In the genomic region with DNA sequence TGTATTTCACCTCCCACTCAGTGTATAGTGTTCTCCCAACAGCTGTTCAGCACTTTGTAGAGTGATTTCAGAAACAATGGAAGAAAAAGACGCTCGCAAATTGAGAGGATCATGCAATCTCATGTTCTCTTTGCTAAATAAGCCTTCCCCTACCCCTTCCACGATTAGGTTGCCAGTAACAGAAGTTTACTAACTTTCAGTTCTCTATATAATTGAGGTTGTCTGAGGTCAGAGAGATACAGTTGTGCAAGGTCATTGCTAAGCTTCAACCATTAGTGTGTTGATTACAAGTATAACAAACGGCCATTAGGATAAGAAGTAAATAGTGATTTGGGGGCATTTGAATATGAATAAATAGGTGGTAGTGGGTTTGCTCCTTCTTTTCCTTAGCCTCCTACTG, we compare ENCODE assay signal across 24 cellular contexts.
A peak's percentile ranks its signal among the peaks of the same experiment; 100 is the strongest.
DNase-seq lines count a peak whose midpoint lies in the region; ATAC-seq and TF ChIP-seq lines count a peak whose summit lies in the region.
"Had no signal": no experiment of that assay in that cellular context is flagged by ENCODE, and none has a peak within 500 bp of the region (broad histone marks: within the 10 kb centered on the region; RNA-seq: fewer than 3 reads in every experiment).

No MANE protein-coding gene starts in this region.

- H3K4me2 ChIP-seq in GM23338 = no peak overlapping the region
- H3K4me2 ChIP-seq: BLaER1 had no signal

- no peaks in the 10 kb centered on the region for H4K20me1 ChIP-seq in GM23338 (replicated peaks; ENCODE audit: insufficient read depth)
- H4K20me1 ChIP-seq: BLaER1 had no signal

- H3K27ac Mint-ChIP-seq in GM23338 = no peak overlapping the region
- H3K27ac Mint-ChIP-seq: CD8-positive, alpha-beta memory T cell; HFFc6 had no signal

- H3K4me1 Mint-ChIP-seq in GM23338 = peaks cover 13% of the 10 kb centered on the region
- H3K4me1 Mint-ChIP-seq: CD8-positive, alpha-beta memory T cell had no signal

- H3K4me3 Mint-ChIP-seq in GM23338 = no peak overlapping the region
- H3K4me3 Mint-ChIP-seq: CD8-positive, alpha-beta memory T cell; HFFc6 had no signal

- H3F3A ChIP-seq in GM23338 (replicated peaks; ENCODE audit: low read depth) = no peaks in the 10 kb centered on the region

- H3K9me2 ChIP-seq in GM23338 (ENCODE audit: insufficient read depth) = no peaks in the 10 kb centered on the region

- intact Hi-C loops in lower lobe of right lung (cut with DNase I) = no loop called here

- no peak for TF ChIP-seq CTCF in GM23338 (conservative IDR thresholded peaks at IDR 0.05; ENCODE audit: low read depth in 2 of 2)
- TF ChIP-seq CTCF in lower lobe of right lung (IDR thresholded peaks at IDR 0.05) = no peak

- no peak overlapping the region for H3K4me3 ChIP-seq in GM23338
- no peak overlapping the region for H3K4me3 ChIP-seq in lower lobe of right lung
- H3K4me3 ChIP-seq: BLaER1, SJCRH30 had no signal

- H3K27ac ChIP-seq in GM23338 (ENCODE audit: low read depth) (no peak overlapping the region), lower lobe of right lung (no peak overlapping the region)
- H3K27ac ChIP-seq: BLaER1, HL-60, RWPE1, SJCRH30 had no signal

- H2AFZ ChIP-seq in GM23338 = peak overlapping the region; percentile 72; the same call in 1 of the 2 replicates

- H3K36me3 ChIP-seq in GM23338 (ENCODE audit: insufficient read depth) = no peaks in the 10 kb centered on the region
- H3K36me3 ChIP-seq in lower lobe of right lung = no peaks in the 10 kb centered on the region
- H3K36me3 ChIP-seq: BLaER1, SJCRH30 had no signal

- H3K79me2 ChIP-seq in GM23338 (replicated peaks; ENCODE audit: insufficient read depth) = no peaks in the 10 kb centered on the region

- peaks cover 2% of the 10 kb centered on the region for H3K27me3 Mint-ChIP-seq in GM23338 (ENCODE audit: insufficient read depth, low read depth, poor library complexity)
- H3K27me3 Mint-ChIP-seq: CD8-positive, alpha-beta memory T cell had no signal

- peaks cover 22% of the 10 kb centered on the region; the same call in 2 of the 3 replicates for H3K36me3 Mint-ChIP-seq in GM23338 (ENCODE audit: low read depth)
- H3K36me3 Mint-ChIP-seq: CD8-positive, alpha-beta memory T cell had no signal

- no peaks in the 10 kb centered on the region for H3K27me3 ChIP-seq in GM23338 (ENCODE audit: insufficient read depth)
- no peaks in the 10 kb centered on the region for H3K27me3 ChIP-seq in lower lobe of right lung (ENCODE audit: low read depth)
- H3K27me3 ChIP-seq: BLaER1, SJCRH30 had no signal

- DNase-seq in GM23338 (ENCODE audit: low spot score) (no peak), NOMO-1 (lab: John Stamatoyannopoulos, UW; ENCODE audit: unreplicated experiment in 2 of 2) (peak; percentile 86 to 98), SIG-M5 (lab: John Stamatoyannopoulos, UW) (peak; percentile 84), lower lobe of right lung (no peak), dedifferentiated amniotic fluid mesenchymal stem cell (ENCODE audit: extremely low spot score) (no peak)
- DNase-seq: CD8-positive, alpha-beta memory T cell; DMS53; EL; H7; HFFc6; IMR-90; NCI-H1105 treated with DMSO at 0.1 percent for 48 hours; NCI-H1694; NCI-H2081 treated with DMSO at 0.1 percent for 48 hours; NCI-H2227 treated with DMSO at 0.1 percent for 48 hours; NCI-H510A treated with DMSO at 0.1 percent for 48 hours; NCI-H82; SJCRH30 had no signal

- H3K9me3 Mint-ChIP-seq in GM23338 = peaks cover 21% of the 10 kb centered on the region

- ATAC-seq in GM23338 = no peak
- ATAC-seq in lower lobe of right lung = peak; percentile 50 to 76
- ATAC-seq in GM21717 (IDR thresholded peaks at IDR 0.05; ENCODE audit: unreplicated experiment) = no peak
- no peak for ATAC-seq in GM18858 (IDR thresholded peaks at IDR 0.05; ENCODE audit: unreplicated experiment)
- ATAC-seq in HG02623 (IDR thresholded peaks at IDR 0.05; ENCODE audit: unreplicated experiment) = no peak

- 0 out of 2 replicates have a peak, but pooled peaks cover 8% of the 10 kb centered on the region for H3K4me1 ChIP-seq in GM23338 (ENCODE audit: insufficient read depth)
- H3K4me1 ChIP-seq in lower lobe of right lung = no peaks in the 10 kb centered on the region
- H3K4me1 ChIP-seq: BLaER1, SJCRH30 had no signal

- H3K9me3 ChIP-seq in lower lobe of right lung = no peaks in the 10 kb centered on the region
- H3K9me3 ChIP-seq: SJCRH30 had no signal

TF ChIP-seq in GM23338, 12 proteins besides CTCF, POLR2A, EP300 and RAD21 (continues in another document):
- TF ChIP-seq NANOG (IDR thresholded peaks at IDR 0.05; ENCODE audit: borderline replicate concordance) (no peak), POLR2AphosphoS5 (IDR thresholded peaks at IDR 0.05; ENCODE audit: low read depth) (no peak), CREB1 (CRISPR knock-in tag; IDR thresholded peaks at IDR 0.05; ENCODE audit: low read depth) (no peak), STAT1 (IDR thresholded peaks at IDR 0.05; ENCODE audit: unreplicated experiment) (no peak), ZNF331 (CRISPR knock-in tag; IDR thresholded peaks at IDR 0.05; ENCODE audit: low read depth) (no peak), JUNB (IDR thresholded peaks at IDR 0.05; ENCODE audit: unreplicated experiment) (no peak), EZH2 (IDR thresholded peaks at IDR 0.05; ENCODE audit: low read depth, unreplicated experiment) (no peak), EZH2phosphoT487 (IDR thresholded peaks at IDR 0.05; ENCODE audit: unreplicated experiment) (no peak)
- TF ChIP-seq, protein P1, sequence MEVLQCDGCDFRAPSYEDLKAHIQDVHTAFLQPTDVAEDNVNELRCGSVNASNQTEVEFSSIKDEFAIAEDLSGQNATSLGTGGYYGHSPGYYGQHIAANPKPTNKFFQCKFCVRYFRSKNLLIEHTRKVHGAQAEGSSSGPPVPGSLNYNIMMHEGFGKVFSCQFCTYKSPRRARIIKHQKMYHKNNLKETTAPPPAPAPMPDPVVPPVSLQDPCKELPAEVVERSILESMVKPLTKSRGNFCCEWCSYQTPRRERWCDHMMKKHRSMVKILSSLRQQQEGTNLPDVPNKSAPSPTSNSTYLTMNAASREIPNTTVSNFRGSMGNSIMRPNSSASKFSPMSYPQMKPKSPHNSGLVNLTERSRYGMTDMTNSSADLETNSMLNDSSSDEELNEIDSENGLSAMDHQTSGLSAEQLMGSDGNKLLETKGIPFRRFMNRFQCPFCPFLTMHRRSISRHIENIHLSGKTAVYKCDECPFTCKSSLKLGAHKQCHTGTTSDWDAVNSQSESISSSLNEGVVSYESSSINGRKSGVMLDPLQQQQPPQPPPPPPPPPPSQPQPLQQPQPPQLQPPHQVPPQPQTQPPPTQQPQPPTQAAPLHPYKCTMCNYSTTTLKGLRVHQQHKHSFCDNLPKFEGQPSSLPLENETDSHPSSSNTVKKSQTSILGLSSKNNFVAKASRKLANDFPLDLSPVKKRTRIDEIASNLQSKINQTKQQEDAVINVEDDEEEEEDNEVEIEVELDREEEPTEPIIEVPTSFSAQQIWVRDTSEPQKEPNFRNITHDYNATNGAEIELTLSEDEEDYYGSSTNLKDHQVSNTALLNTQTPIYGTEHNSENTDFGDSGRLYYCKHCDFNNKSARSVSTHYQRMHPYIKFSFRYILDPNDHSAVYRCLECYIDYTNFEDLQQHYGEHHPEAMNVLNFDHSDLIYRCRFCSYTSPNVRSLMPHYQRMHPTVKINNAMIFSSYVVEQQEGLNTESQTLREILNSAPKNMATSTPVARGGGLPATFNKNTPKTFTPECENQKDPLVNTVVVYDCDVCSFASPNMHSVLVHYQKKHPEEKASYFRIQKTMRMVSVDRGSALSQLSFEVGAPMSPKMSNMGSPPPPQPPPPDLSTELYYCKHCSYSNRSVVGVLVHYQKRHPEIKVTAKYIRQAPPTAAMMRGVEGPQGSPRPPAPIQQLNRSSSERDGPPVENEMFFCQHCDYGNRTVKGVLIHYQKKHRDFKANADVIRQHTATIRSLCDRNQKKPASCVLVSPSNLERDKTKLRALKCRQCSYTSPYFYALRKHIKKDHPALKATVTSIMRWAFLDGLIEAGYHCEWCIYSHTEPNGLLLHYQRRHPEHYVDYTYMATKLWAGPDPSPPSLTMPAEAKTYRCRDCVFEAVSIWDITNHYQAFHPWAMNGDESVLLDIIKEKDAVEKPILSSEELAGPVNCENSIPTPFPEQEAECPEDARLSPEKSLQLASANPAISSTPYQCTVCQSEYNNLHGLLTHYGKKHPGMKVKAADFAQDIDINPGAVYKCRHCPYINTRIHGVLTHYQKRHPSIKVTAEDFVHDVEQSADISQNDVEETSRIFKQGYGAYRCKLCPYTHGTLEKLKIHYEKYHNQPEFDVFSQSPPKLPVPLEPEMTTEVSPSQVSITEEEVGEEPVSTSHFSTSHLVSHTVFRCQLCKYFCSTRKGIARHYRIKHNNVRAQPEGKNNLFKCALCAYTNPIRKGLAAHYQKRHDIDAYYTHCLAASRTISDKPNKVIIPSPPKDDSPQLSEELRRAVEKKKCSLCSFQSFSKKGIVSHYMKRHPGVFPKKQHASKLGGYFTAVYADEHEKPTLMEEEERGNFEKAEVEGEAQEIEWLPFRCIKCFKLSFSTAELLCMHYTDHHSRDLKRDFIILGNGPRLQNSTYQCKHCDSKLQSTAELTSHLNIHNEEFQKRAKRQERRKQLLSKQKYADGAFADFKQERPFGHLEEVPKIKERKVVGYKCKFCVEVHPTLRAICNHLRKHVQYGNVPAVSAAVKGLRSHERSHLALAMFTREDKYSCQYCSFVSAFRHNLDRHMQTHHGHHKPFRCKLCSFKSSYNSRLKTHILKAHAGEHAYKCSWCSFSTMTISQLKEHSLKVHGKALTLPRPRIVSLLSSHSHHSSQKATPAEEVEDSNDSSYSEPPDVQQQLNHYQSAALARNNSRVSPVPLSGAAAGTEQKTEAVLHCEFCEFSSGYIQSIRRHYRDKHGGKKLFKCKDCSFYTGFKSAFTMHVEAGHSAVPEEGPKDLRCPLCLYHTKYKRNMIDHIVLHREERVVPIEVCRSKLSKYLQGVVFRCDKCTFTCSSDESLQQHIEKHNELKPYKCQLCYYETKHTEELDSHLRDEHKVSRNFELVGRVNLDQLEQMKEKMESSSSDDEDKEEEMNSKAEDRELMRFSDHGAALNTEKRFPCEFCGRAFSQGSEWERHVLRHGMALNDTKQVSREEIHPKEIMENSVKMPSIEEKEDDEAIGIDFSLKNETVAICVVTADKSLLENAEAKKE (CRISPR knock-in tag; IDR thresholded peaks at IDR 0.05) = no peak
- TF ChIP-seq, protein P2, sequence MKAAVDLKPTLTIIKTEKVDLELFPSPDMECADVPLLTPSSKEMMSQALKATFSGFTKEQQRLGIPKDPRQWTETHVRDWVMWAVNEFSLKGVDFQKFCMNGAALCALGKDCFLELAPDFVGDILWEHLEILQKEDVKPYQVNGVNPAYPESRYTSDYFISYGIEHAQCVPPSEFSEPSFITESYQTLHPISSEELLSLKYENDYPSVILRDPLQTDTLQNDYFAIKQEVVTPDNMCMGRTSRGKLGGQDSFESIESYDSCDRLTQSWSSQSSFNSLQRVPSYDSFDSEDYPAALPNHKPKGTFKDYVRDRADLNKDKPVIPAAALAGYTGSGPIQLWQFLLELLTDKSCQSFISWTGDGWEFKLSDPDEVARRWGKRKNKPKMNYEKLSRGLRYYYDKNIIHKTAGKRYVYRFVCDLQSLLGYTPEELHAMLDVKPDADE (IDR thresholded peaks at IDR 0.05) = no peak

Comparison
In these comparisons a context has a peak if more than half of its experiments do, and no peak if none do; other contexts are left out.
1. ATAC-seq: peak in lower lobe of right lung (2 of 2); none in GM23338 (single experiment), GM21717 (single experiment), GM18858 (single experiment) and HG02623 (single experiment).
2. DNase-seq: peak in NOMO-1 (2 of 2) and SIG-M5 (single experiment); none in GM23338 (single experiment), lower lobe of right lung (single experiment) and dedifferentiated amniotic fluid mesenchymal stem cell (single experiment).